Comparison of ENCODE assay signal across 8 cellular contexts in the genomic region with DNA sequence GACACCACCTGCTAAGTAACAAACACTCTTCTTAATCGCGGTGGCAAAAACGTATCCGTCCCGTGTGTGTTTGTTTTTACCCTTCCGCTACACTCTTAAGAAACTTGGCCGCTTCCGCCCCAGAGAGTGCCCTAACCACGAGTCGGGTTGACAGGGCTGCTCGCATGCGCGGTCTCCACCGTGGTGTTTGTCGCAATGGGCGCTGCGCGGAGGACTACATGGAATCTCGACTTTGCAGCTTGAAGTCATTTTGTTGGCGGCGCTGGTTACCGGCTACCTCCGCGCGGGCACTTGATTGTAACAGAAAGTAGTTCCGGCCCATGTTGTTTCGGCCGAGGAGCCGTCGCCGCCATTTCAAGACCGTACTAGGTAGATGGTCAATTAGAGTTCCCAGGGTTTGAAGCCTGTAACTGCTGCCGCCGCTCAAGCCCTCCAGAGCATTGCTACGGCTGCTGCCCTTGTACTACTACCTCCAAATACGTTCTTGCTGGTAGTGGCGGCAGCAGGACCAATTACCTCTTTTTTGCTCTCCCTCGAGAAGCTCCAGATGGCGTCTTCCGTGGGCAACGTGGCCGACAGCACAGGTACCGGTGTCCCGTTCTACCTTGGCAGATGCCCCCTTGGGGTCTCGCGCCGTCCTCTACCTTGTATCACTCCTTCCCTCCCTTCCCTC. TPM values are rescaled to one million over a fixed set of nuclear protein-coding genes. Genes with fewer than 3 reads are reported as not detected.
DNase-seq lines count a peak whose midpoint lies in the region; ATAC-seq and TF ChIP-seq lines count a peak whose summit lies in the region.

A gene (plus strand): TSS at position 352 of the 673 bp plus-strand sequence. CDS start 196 bp downstream, at position 548.

- no peaks in the 10 kb centered on the region for H3K27me3 Mint-ChIP-seq in activated naive CD8-positive, alpha-beta T cell
- peaks cover 6% of the 10 kb centered on the region for H3K27me3 Mint-ChIP-seq in glutamatergic neuron (ENCODE audit: unreplicated experiment)

- peaks cover 24% of the 10 kb centered on the region for H3K4me1 Mint-ChIP-seq in activated naive CD8-positive, alpha-beta T cell (ENCODE audit: low read depth)
- H3K4me1 Mint-ChIP-seq in glutamatergic neuron (ENCODE audit: low read depth, unreplicated experiment), result peaks cover 1% of the 10 kb centered on the region

- H3K27ac ChIP-seq in temporal lobe (ENCODE audit: low read depth, low read length), result peak within 1 kb of the TSS; percentile 89

- peak; percentile 75 for ATAC-seq in HG02623 (IDR thresholded peaks at IDR 0.05; ENCODE audit: unreplicated experiment)
- ATAC-seq in omental fat pad (ENCODE audit: low FRiP score), result peak; percentile 90

- no peaks in the 10 kb centered on the region for H3K9me3 Mint-ChIP-seq in activated naive CD8-positive, alpha-beta T cell (ENCODE audit: low read depth)
- H3K9me3 Mint-ChIP-seq in glutamatergic neuron (ENCODE audit: unreplicated experiment), result peaks cover 10% of the 10 kb centered on the region

- TF ChIP-seq CTCF in GM10266 (IDR thresholded peaks at IDR 0.05; ENCODE audit: control insufficient read depth, insufficient read depth, low read depth, missing control alignments) (no peak), glutamatergic neuron (IDR thresholded peaks at IDR 0.05; ENCODE audit: partially characterized antibody, unreplicated experiment) (no peak), omental fat pad (IDR thresholded peaks at IDR 0.05) (no peak)

- peaks cover 6% of the 10 kb centered on the region for H3K36me3 Mint-ChIP-seq in activated naive CD8-positive, alpha-beta T cell
- H3K36me3 Mint-ChIP-seq in glutamatergic neuron (ENCODE audit: unreplicated experiment), result peaks cover 4% of the 10 kb centered on the region

- peak within 1 kb of the TSS; percentile 95 for H3K27ac Mint-ChIP-seq in activated naive CD8-positive, alpha-beta T cell
- peak within 1 kb of the TSS; percentile 97 for H3K27ac Mint-ChIP-seq in glutamatergic neuron (ENCODE audit: unreplicated experiment)

- peak; percentile 55 for DNase-seq in GM10266 (ENCODE audit: extremely low spot score)
- DNase-seq in NCI-H1105 treated with DMSO at 0.1 percent for 48 hours (lab: John Stamatoyannopoulos, UW), result peak; percentile 91
- DNase-seq in SKM-1 treated with dmso at 0.1 percent for 144 hours (lab: John Stamatoyannopoulos, UW; ENCODE audit: unreplicated experiment), result peak; percentile 91
- DNase-seq in glutamatergic neuron, result peak; percentile 88
- peak; percentile 74 for DNase-seq in omental fat pad (ENCODE audit: low spot score)

- H3K4me3 Mint-ChIP-seq in activated naive CD8-positive, alpha-beta T cell, result peak within 1 kb of the TSS; percentile 93
- H3K4me3 Mint-ChIP-seq in glutamatergic neuron (ENCODE audit: unreplicated experiment), result peak within 1 kb of the TSS; percentile 97

RNA-seq across cellular contexts. Expression of the gene that starts here (rescaled TPM):
- total RNA-seq in glutamatergic neuron (ENCODE audit: unreplicated experiment) (185 TPM), omental fat pad (100 to 1,000 TPM; 139 to 209 (median 175) TPM), temporal lobe (171 TPM)

Comparison
In these comparisons a context has a peak if more than half of its experiments do, and no peak if none do; other contexts are left out.
1. Peak in every context shown above with its lines: DNase-seq, ATAC-seq and H3K27ac ChIP-seq.